ENCODE assay signal across 1 cellular context in the genomic region with DNA sequence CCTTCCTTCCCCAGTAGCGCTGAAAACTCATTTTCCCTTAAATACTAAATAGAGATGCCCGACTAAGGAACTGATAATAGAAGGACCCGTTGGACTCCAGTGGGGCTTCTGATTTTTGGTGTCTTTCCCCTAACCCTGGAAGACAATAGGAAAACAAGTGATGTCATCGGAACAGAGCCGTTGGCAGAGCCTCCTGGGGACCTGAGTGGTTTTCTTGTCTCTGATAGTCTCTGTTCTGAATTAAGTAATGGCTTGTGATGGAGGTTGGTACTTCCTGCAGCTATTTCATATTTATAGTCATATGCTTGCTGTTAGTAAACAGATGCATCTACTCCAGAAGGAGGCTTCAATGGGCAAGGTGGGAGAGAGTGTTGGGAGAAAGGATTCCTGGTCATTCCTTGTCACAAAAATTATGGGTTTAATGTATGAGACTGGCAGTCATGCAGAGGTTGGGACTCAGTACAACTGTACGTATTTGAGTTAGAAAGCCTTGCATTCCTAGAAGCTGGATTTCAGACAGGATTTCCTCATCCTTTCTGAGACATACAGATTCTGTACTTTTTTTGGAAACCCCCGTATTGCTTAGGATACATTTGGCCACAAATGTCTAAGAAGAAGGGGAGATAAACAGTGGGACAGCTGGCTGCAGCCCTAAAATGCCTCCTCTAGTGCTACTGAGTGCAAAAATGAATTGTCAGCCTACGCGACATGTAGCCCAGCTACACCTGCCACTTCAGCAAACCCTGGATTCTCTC.
TF ChIP-seq lines count a peak whose summit lies in the region.

No MANE protein-coding gene starts in this region.

TF ChIP-seq in HEK293, 187 proteins besides CTCF, POLR2A, EP300 and RAD21 (continued from another document):
- TF ChIP-seq, protein P1, sequence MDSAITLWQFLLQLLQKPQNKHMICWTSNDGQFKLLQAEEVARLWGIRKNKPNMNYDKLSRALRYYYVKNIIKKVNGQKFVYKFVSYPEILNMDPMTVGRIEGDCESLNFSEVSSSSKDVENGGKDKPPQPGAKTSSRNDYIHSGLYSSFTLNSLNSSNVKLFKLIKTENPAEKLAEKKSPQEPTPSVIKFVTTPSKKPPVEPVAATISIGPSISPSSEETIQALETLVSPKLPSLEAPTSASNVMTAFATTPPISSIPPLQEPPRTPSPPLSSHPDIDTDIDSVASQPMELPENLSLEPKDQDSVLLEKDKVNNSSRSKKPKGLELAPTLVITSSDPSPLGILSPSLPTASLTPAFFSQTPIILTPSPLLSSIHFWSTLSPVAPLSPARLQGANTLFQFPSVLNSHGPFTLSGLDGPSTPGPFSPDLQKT (IDR thresholded peaks at IDR 0.05; ENCODE audit: borderline replicate concordance, low read depth, low read length): no peak
- TF ChIP-seq, protein P2, sequence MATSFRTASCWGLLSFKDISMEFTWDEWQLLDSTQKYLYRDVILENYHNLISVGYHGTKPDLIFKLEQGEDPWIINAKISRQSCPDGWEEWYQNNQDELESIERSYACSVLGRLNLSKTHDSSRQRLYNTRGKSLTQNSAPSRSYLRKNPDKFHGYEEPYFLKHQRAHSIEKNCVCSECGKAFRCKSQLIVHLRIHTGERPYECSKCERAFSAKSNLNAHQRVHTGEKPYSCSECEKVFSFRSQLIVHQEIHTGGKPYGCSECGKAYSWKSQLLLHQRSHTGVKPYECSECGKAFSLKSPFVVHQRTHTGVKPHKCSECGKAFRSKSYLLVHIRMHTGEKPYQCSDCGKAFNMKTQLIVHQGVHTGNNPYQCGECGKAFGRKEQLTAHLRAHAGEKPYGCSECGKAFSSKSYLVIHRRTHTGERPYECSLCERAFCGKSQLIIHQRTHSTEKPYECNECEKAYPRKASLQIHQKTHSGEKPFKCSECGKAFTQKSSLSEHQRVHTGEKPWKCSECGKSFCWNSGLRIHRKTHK (tag by site-specific recombination; IDR thresholded peaks at IDR 0.05): no peak
- TF ChIP-seq GLI4 (tag by site-specific recombination; IDR thresholded peaks at IDR 0.05) (no peak), KLF10 (tag by site-specific recombination; IDR thresholded peaks at IDR 0.05) (no peak), KLF7 (tag by site-specific recombination; IDR thresholded peaks at IDR 0.05; ENCODE audit: borderline replicate concordance) (no peak), ZNF610 (tag by site-specific recombination; IDR thresholded peaks at IDR 0.05; ENCODE audit: borderline replicate concordance) (no peak), ZNF623 (tag by site-specific recombination; IDR thresholded peaks at IDR 0.05) (no peak), ZSCAN16 (tag by site-specific recombination; IDR thresholded peaks at IDR 0.05) (peak; percentile 91), ZNF404 (tag by site-specific recombination; IDR thresholded peaks at IDR 0.05) (no peak), ZNF629 (tag by site-specific recombination; IDR thresholded peaks at IDR 0.05) (no peak; the same call in 1 of the 2 replicates), ZNF366 (tag by site-specific recombination; conservative IDR thresholded peaks at IDR 0.05) (peak; percentile 38; the same call in 1 of the 2 replicates), ZNF302 (tag by site-specific recombination; IDR thresholded peaks at IDR 0.05; ENCODE audit: low read depth) (no peak), GFI1B (tag by site-specific recombination; IDR thresholded peaks at IDR 0.05) (no peak), ZNF785 (tag by site-specific recombination; IDR thresholded peaks at IDR 0.05) (no peak), SETDB1 (IDR thresholded peaks at IDR 0.05; ENCODE audit: insufficient read length, low read length) (no peak), ZNF169 (tag by site-specific recombination; IDR thresholded peaks at IDR 0.05) (no peak), ZNF138 (tag by site-specific recombination; IDR thresholded peaks at IDR 0.05; ENCODE audit: borderline replicate concordance) (no peak), ZNF571 (tag by site-specific recombination; IDR thresholded peaks at IDR 0.05) (no peak), ZNF146 (tag by site-specific recombination; IDR thresholded peaks at IDR 0.05) (no peak), ZNF600 (tag by site-specific recombination; IDR thresholded peaks at IDR 0.05) (peak; percentile 62), EGR2 (tag by site-specific recombination; IDR thresholded peaks at IDR 0.05; ENCODE audit: low read depth) (no peak)
- TF ChIP-seq, protein P3, sequence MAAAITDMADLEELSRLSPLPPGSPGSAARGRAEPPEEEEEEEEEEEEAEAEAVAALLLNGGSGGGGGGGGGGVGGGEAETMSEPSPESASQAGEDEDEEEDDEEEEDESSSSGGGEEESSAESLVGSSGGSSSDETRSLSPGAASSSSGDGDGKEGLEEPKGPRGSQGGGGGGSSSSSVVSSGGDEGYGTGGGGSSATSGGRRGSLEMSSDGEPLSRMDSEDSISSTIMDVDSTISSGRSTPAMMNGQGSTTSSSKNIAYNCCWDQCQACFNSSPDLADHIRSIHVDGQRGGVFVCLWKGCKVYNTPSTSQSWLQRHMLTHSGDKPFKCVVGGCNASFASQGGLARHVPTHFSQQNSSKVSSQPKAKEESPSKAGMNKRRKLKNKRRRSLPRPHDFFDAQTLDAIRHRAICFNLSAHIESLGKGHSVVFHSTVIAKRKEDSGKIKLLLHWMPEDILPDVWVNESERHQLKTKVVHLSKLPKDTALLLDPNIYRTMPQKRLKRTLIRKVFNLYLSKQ (tag by site-specific recombination; IDR thresholded peaks at IDR 0.05; ENCODE audit: borderline replicate concordance): no peak
- TF ChIP-seq, protein P4, sequence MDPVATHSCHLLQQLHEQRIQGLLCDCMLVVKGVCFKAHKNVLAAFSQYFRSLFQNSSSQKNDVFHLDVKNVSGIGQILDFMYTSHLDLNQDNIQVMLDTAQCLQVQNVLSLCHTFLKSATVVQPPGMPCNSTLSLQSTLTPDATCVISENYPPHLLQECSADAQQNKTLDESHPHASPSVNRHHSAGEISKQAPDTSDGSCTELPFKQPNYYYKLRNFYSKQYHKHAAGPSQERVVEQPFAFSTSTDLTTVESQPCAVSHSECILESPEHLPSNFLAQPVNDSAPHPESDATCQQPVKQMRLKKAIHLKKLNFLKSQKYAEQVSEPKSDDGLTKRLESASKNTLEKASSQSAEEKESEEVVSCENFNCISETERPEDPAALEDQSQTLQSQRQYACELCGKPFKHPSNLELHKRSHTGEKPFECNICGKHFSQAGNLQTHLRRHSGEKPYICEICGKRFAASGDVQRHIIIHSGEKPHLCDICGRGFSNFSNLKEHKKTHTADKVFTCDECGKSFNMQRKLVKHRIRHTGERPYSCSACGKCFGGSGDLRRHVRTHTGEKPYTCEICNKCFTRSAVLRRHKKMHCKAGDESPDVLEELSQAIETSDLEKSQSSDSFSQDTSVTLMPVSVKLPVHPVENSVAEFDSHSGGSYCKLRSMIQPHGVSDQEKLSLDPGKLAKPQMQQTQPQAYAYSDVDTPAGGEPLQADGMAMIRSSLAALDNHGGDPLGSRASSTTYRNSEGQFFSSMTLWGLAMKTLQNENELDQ (tag by site-specific recombination; IDR thresholded peaks at IDR 0.05; ENCODE audit: low read depth): no peak
- TF ChIP-seq, protein P5, sequence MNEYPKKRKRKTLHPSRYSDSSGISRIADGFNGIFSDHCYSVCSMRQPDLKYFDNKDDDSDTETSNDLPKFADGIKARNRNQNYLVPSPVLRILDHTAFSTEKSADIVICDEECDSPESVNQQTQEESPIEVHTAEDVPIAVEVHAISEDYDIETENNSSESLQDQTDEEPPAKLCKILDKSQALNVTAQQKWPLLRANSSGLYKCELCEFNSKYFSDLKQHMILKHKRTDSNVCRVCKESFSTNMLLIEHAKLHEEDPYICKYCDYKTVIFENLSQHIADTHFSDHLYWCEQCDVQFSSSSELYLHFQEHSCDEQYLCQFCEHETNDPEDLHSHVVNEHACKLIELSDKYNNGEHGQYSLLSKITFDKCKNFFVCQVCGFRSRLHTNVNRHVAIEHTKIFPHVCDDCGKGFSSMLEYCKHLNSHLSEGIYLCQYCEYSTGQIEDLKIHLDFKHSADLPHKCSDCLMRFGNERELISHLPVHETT (tag by site-specific recombination; IDR thresholded peaks at IDR 0.05): no peak
- TF ChIP-seq, protein P6, sequence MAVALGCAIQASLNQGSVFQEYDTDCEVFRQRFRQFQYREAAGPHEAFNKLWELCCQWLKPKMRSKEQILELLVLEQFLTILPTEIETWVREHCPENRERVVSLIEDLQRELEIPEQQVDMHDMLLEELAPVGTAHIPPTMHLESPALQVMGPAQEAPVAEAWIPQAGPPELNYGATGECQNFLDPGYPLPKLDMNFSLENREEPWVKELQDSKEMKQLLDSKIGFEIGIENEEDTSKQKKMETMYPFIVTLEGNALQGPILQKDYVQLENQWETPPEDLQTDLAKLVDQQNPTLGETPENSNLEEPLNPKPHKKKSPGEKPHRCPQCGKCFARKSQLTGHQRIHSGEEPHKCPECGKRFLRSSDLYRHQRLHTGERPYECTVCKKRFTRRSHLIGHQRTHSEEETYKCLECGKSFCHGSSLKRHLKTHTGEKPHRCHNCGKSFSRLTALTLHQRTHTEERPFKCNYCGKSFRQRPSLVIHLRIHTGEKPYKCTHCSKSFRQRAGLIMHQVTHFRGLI (tag by site-specific recombination; IDR thresholded peaks at IDR 0.05): peak; percentile 38; the same call in 1 of the 2 replicates
